Comparison of ENCODE assay signal across 11 cellular contexts in genomic region chr14:100191584-100192249, GRCh38. TPM values are rescaled to one million over a fixed set of nuclear protein-coding genes. Genes with fewer than 3 reads are reported as not detected.
DNase-seq lines count a peak whose midpoint lies in the region; ATAC-seq and TF ChIP-seq lines count a peak whose summit lies in the region.
"Had no signal": no experiment of that assay in that cellular context is flagged by ENCODE, and none has a peak within 500 bp of the region (broad histone marks: within the 10 kb centered on the region; RNA-seq: fewer than 3 reads in every experiment).

No MANE protein-coding gene starts in this region.

- peaks cover 11 to 31% of the 10 kb centered on the region in 2 experiments for H3K4me1 ChIP-seq in HCT116 (ENCODE audit: control insufficient read depth in 1 of 2, insufficient read depth in 2 of 2, low read length in 2 of 2)
- H3K4me1 ChIP-seq in RWPE2 (ENCODE audit: insufficient read depth, poor library complexity, severe bottlenecking) = peaks cover 9% of the 10 kb centered on the region
- H3K4me1 ChIP-seq in fibroblast of lung (ENCODE audit: control insufficient read depth, extremely low read depth, insufficient read depth, low read length) = peaks cover 6% of the 10 kb centered on the region

- no peak overlapping the region for H2AFZ ChIP-seq in HCT116 (ENCODE audit: low read depth, low read length, poor library complexity, severe bottlenecking)
- H2AFZ ChIP-seq in fibroblast of lung (ENCODE audit: low read length) = peak overlapping the region; percentile 85

- H3K27me3 ChIP-seq in HCT116 (ENCODE audit: insufficient read depth, low read length) (no peaks in the 10 kb centered on the region), RWPE2 (ENCODE audit: insufficient read depth, poor library complexity, severe bottlenecking) (no peaks in the 10 kb centered on the region), fibroblast of lung (ENCODE audit: control insufficient read depth, insufficient read depth, low read length) (no peaks in the 10 kb centered on the region)

- no peaks in the 10 kb centered on the region for H3K36me3 ChIP-seq in HCT116 (ENCODE audit: control insufficient read depth in 1 of 2, insufficient read depth in 2 of 2, low read length in 2 of 2)
- H3K36me3 ChIP-seq in RWPE2 (ENCODE audit: low read depth) = no peaks in the 10 kb centered on the region
- no peaks in the 10 kb centered on the region for H3K36me3 ChIP-seq in fibroblast of lung (ENCODE audit: control insufficient read depth, insufficient read depth, low read length)

- H3K4me3 Mint-ChIP-seq in stimulated activated memory B cell treated with anti-CD40 and anti-IgM and Interleukin-4, amounts not matched to agents 10 μg/mL and 1 μg/mL and 100 μg/mL, for 72 hours = peak overlapping the region; percentile 72

- DNase-seq in HCT116 (ENCODE audit: low read depth, low spot score) (no peak), RWPE2 (ENCODE audit: low spot score) (no peak), fibroblast of lung (ENCODE audit: low read depth in 2 of 2) (no peak), hepatic stellate cell (ENCODE audit: low spot score) (no peak)
- DNase-seq: activated effector memory CD4-positive, alpha-beta T cell treated with anti-CD3 and anti-CD28 coated beads, Interleukin-2, amount 50 U/mL, for 16 hours; dermis blood vessel endothelial cell; glutamatergic neuron; NCI-H187 had no signal

- H3K4me1 Mint-ChIP-seq in stimulated activated memory B cell treated with anti-CD40 and anti-IgM and Interleukin-4, amounts not matched to agents 10 μg/mL and 1 μg/mL and 100 μg/mL, for 72 hours = peaks cover 8% of the 10 kb centered on the region

- no peak for ATAC-seq in HCT116
- no peak for ATAC-seq in RWPE2 (ENCODE audit: low read depth)
- no peak for ATAC-seq in stimulated activated memory B cell treated with anti-CD40 and anti-IgM and Interleukin-4, amounts not matched to agents 10 μg/mL and 1 μg/mL and 100 μg/mL, for 72 hours
- ATAC-seq in HG03097 (IDR thresholded peaks at IDR 0.05; ENCODE audit: low FRiP score, unreplicated experiment) = no peak
- no peak for ATAC-seq in HG03159 (IDR thresholded peaks at IDR 0.05; ENCODE audit: unreplicated experiment)

- H3K9me3 Mint-ChIP-seq in stimulated activated memory B cell treated with anti-CD40 and anti-IgM and Interleukin-4, amounts not matched to agents 10 μg/mL and 1 μg/mL and 100 μg/mL, for 72 hours = no peaks in the 10 kb centered on the region

- TF ChIP-seq CTCF in HCT116 (IDR thresholded peaks at IDR 0.05 in 2 of 3, conservative IDR thresholded peaks at IDR 0.05 in 1 of 3; ENCODE audit: borderline replicate concordance in 1 of 3, insufficient read depth in 1 of 3, low read depth in 2 of 3, low read length in 2 of 3) (no peak), RWPE2 (IDR thresholded peaks at IDR 0.05; ENCODE audit: poor library complexity, severe bottlenecking) (no peak), fibroblast of lung (conservative IDR thresholded peaks at IDR 0.05 in 1 of 2, IDR thresholded peaks at IDR 0.05 in 1 of 2; ENCODE audit: low read depth in 1 of 2, low read length in 2 of 2) (no peak)

- peak overlapping the region; percentile 77; the same call in 1 of the 2 replicates for H3K27ac ChIP-seq in HCT116 (ENCODE audit: low read depth, low read length)
- peak overlapping the region; percentile 63 for H3K27ac ChIP-seq in RWPE2 (ENCODE audit: poor library complexity, severe bottlenecking)
- no peak overlapping the region for H3K27ac ChIP-seq in fibroblast of lung (ENCODE audit: insufficient read depth, low read length)

- H3K9ac ChIP-seq in HCT116 (ENCODE audit: low read length) (peak overlapping the region; percentile 87), fibroblast of lung (ENCODE audit: insufficient read depth, low read length) (no peak overlapping the region)

- no peaks in the 10 kb centered on the region for H3K27me3 Mint-ChIP-seq in stimulated activated memory B cell treated with anti-CD40 and anti-IgM and Interleukin-4, amounts not matched to agents 10 μg/mL and 1 μg/mL and 100 μg/mL, for 72 hours

- H3K36me3 Mint-ChIP-seq in stimulated activated memory B cell treated with anti-CD40 and anti-IgM and Interleukin-4, amounts not matched to agents 10 μg/mL and 1 μg/mL and 100 μg/mL, for 72 hours = no peaks in the 10 kb centered on the region

- H3K27ac Mint-ChIP-seq in stimulated activated memory B cell treated with anti-CD40 and anti-IgM and Interleukin-4, amounts not matched to agents 10 μg/mL and 1 μg/mL and 100 μg/mL, for 72 hours = peak overlapping the region; percentile 85

- H3K9me2 ChIP-seq in HCT116 (ENCODE audit: insufficient read depth) = no peaks in the 10 kb centered on the region

- no peak for TF ChIP-seq POLR2A in HCT116 (IDR thresholded peaks at IDR 0.05; ENCODE audit: borderline replicate concordance, extremely low read depth, insufficient read depth, insufficient read length)

- no peaks in the 10 kb centered on the region for H3K9me3 ChIP-seq in HCT116 (ENCODE audit: control insufficient read depth in 1 of 2, insufficient read depth in 1 of 2, low read depth in 1 of 2, low read length in 2 of 2)
- no peaks in the 10 kb centered on the region for H3K9me3 ChIP-seq in RWPE2 (ENCODE audit: severe bottlenecking)
- H3K9me3 ChIP-seq in fibroblast of lung (ENCODE audit: control insufficient read depth, insufficient read depth, low read depth, low read length) = no peaks in the 10 kb centered on the region

- intact Hi-C loops in HCT116 (cut with micrococcal nuclease) = loop anchor here (2.0 kb wide), 3 partner anchors 83 to 135 kb away; no protein-coding TSS in a partner anchor

- H3K4me2 ChIP-seq in HCT116 (ENCODE audit: low read length) = peak overlapping the region; percentile 82
- H3K4me2 ChIP-seq in fibroblast of lung (ENCODE audit: extremely low read depth, insufficient read depth, low read length) = no peak overlapping the region

- TF ChIP-seq RAD21 in HCT116 (IDR thresholded peaks at IDR 0.05; ENCODE audit: low read depth) = no peak

- H3K4me3 ChIP-seq in HCT116 (replicated peaks in 1 of 2; ENCODE audit: low read depth in 1 of 2, low read length in 2 of 2) (peak overlapping the region; percentile 57 to 64; a peak in 3 of 4 replicates), RWPE2 (ENCODE audit: severe bottlenecking) (no peak overlapping the region), fibroblast of lung (replicated peaks in 1 of 4; ENCODE audit: control extremely low read depth in 1 of 4, insufficient read depth in 1 of 4, low read depth in 3 of 4, low read length in 4 of 4) (no peak overlapping the region)

- BruUV-seq in HCT116 (replicated peaks; lab: Mats Ljungman, UMichigan) = no TSS peak

- CTCF ChIA-PET in HCT116 (lab: Charles Lee) = interaction anchor here (1.5 to 2.0 kb wide), 3 partner anchors 16 to 23 kb away, joined by 5 to 23 read pairs (median 6); no protein-coding TSS in a partner anchor

- RAD21 ChIA-PET in HCT116 (lab: Charles Lee; ENCODE audit: low non-redundant PET in 1 of 2, low total read pairs in 2 of 2, uncharacterized antibody in 2 of 2, unreplicated experiment in 2 of 2) = no interaction called here

- POLR2A ChIA-PET in HCT116 (lab: Charles Lee) = interaction anchor here (1.6 kb wide), 1 partner anchor 12 kb away, joined by 7 read pairs; no protein-coding TSS in a partner anchor

- H3K79me2 ChIP-seq in HCT116 (ENCODE audit: insufficient read depth, low read length) (no peaks in the 10 kb centered on the region), fibroblast of lung (ENCODE audit: control insufficient read depth, insufficient read depth, low read length) (no peaks in the 10 kb centered on the region)

- no peaks in the 10 kb centered on the region for H4K20me1 ChIP-seq in HCT116 (ENCODE audit: insufficient read depth)
- H4K20me1 ChIP-seq in fibroblast of lung (ENCODE audit: control insufficient read depth, extremely low read depth, insufficient read depth, low read length) = no peaks in the 10 kb centered on the region

TF ChIP-seq in HCT116, 20 proteins besides CTCF, POLR2A, EP300 and RAD21:
- TF ChIP-seq FOSL1 (IDR thresholded peaks at IDR 0.05; ENCODE audit: low read depth) (no peak), JUND (IDR thresholded peaks at IDR 0.05) (no peak), CBX3 (IDR thresholded peaks at IDR 0.05; ENCODE audit: low read depth) (no peak)

RNA-seq across cellular contexts. Expression of gene DEGS2, which starts 32.3 kb away (rescaled TPM):
- total RNA-seq in HCT116 (2021; ENCODE audit: unreplicated experiment) (1.8 TPM), fibroblast of lung (under 0.01 and 0.26 TPM in 2 replicates)
- 2.3 and 4.6 TPM in 2 replicates for polyA plus RNA-seq in HCT116 (2012)
- polyA plus RNA-seq in fibroblast of lung = not detected in 2 replicates
- polyA plus RNA-seq in fibroblast of lung (2012) = 0.13 and 0.21 TPM in 2 replicates
- not detected in 2 replicates for polyA minus RNA-seq in fibroblast of lung (ENCODE audit: low replicate concordance)

RNA-seq across cellular contexts. Expression of gene YY1, which starts 47.2 kb away (rescaled TPM):
- total RNA-seq in HCT116 (2021; ENCODE audit: unreplicated experiment) (111 TPM), fibroblast of lung (37.5 and 40.8 TPM in 2 replicates)
- 37.0 and 40.0 TPM in 2 replicates for polyA plus RNA-seq in HCT116 (2012)
- polyA plus RNA-seq in fibroblast of lung = 33.8 and 41.9 TPM in 2 replicates
- 41.6 and 46.1 TPM in 2 replicates for polyA plus RNA-seq in fibroblast of lung (2012)
- polyA minus RNA-seq in fibroblast of lung (ENCODE audit: low replicate concordance) = 12.4 and 17.8 TPM in 2 replicates

Comparison
In these comparisons a context has a peak if more than half of its experiments do, and no peak if none do; other contexts are left out.
1. H3K4me3 ChIP-seq: peak in HCT116 (2 of 2); none in RWPE2 (single experiment) and fibroblast of lung (0 of 4).